8 cellular contexts compared by ENCODE assay signal in genomic region chr7:143321734-143322133, GRCh38. TPM values are rescaled to one million over a fixed set of nuclear protein-coding genes. Genes with fewer than 3 reads are reported as not detected.
DNase-seq lines count a peak whose midpoint lies in the region; ATAC-seq and TF ChIP-seq lines count a peak whose summit lies in the region.
"Had no signal": no experiment of that assay in that cellular context is flagged by ENCODE, and none has a peak within 500 bp of the region (broad histone marks: within the 10 kb centered on the region; RNA-seq: fewer than 3 reads in every experiment).

No MANE protein-coding gene starts in this region.

- intact Hi-C loops in activated T-helper 1 cell treated with anti-CD3 and anti-CD28 coated beads, Interleukin-12 subunit alpha, Interleukin-12 subunit beta, Interleukin-2, Interleukin-4 antibody, amounts not matched to agents 30 ng/mL and 10 ng/mL and 1 ng/mL, durations not matched to agents 14 hours and 24 hours and 36 hours (cut with micrococcal nuclease) = no loop called here

- no peaks in the 10 kb centered on the region for H4K20me1 ChIP-seq in SK-N-SH (ENCODE audit: insufficient read depth)

- TF ChIP-seq RAD21 in SK-N-SH (IDR thresholded peaks at IDR 0.05; ENCODE audit: low read length) = peak; percentile 14; the same call in 1 of the 2 replicates

- H3K9me3 Mint-ChIP-seq in activated T-helper 1 cell treated with anti-CD3 and anti-CD28 coated beads, Interleukin-12 subunit alpha, Interleukin-12 subunit beta, Interleukin-2, Interleukin-4 antibody, amounts not matched to agents 30 ng/mL and 10 ng/mL and 1 ng/mL, durations not matched to agents 14 hours and 24 hours and 36 hours = no peaks in the 10 kb centered on the region

- H3K9me2 ChIP-seq in SK-N-SH = no peaks in the 10 kb centered on the region

- 75% methylated on average over 4 of the region's 4 CpGs for WGBS in SK-N-SH (ENCODE audit: low lambda C conversion rate)

- peaks cover 7% of the 10 kb centered on the region for H3K27me3 Mint-ChIP-seq in activated T-helper 1 cell treated with anti-CD3 and anti-CD28 coated beads, Interleukin-12 subunit alpha, Interleukin-12 subunit beta, Interleukin-2, Interleukin-4 antibody, amounts not matched to agents 30 ng/mL and 10 ng/mL and 1 ng/mL, durations not matched to agents 14 hours and 24 hours and 36 hours (ENCODE audit: insufficient read depth)

- H3K4me1 ChIP-seq in SK-N-SH (ENCODE audit: control insufficient read depth in 1 of 2, insufficient read depth in 2 of 2, low read depth in 1 of 2, low read length in 1 of 2) = peaks cover 0 to 2% of the 10 kb centered on the region in 2 experiments; a peak in 1 of 4 replicates

- H3K79me2 ChIP-seq in SK-N-SH (ENCODE audit: insufficient read depth) = no peaks in the 10 kb centered on the region

- TF ChIP-seq EP300 in SK-N-SH (IDR thresholded peaks at IDR 0.05; ENCODE audit: borderline replicate concordance in 1 of 2, low read depth in 1 of 2, low read length in 1 of 2) = no peak

- in situ Hi-C loops in KBM-7 (cut with MboI; ENCODE audit: low pct_unique_long_range_greater_than_20kb, low sequenced_read_pairs) = no loop called here

- peak; percentile 46 for DNase-seq in GDM1 (lab: John Stamatoyannopoulos, UW)
- DNase-seq in SK-N-SH = no peak
- DNase-seq in left lobe of liver (ENCODE audit: low spot score) = no peak
- DNase-seq in KBM-7 = no peak
- DNase-seq in activated T-helper 1 cell treated with anti-CD3 and anti-CD28 coated beads, Interleukin-12 subunit alpha, Interleukin-12 subunit beta, Interleukin-2, Interleukin-4 antibody, amounts not matched to agents 30 ng/mL and 10 ng/mL and 1 ng/mL, durations not matched to agents 14 hours and 24 hours and 36 hours (ENCODE audit: low spot score) = no peak
- DNase-seq in activated CD4-positive, alpha-beta T cell treated with anti-CD3 and anti-CD28 coated beads for 48 hours = no peak
- DNase-seq: trophoblast cell had no signal

- H3K27me3 ChIP-seq in SK-N-SH (ENCODE audit: insufficient read depth) = no peaks in the 10 kb centered on the region

- H3K4me3 ChIP-seq in SK-N-SH (ENCODE audit: low read depth in 2 of 2, low read length in 1 of 2) = no peak overlapping the region

- ATAC-seq in left lobe of liver = peak; percentile 64

- no peaks in the 10 kb centered on the region for H3K36me3 Mint-ChIP-seq in activated T-helper 1 cell treated with anti-CD3 and anti-CD28 coated beads, Interleukin-12 subunit alpha, Interleukin-12 subunit beta, Interleukin-2, Interleukin-4 antibody, amounts not matched to agents 30 ng/mL and 10 ng/mL and 1 ng/mL, durations not matched to agents 14 hours and 24 hours and 36 hours (ENCODE audit: low read depth)

- H3K9ac ChIP-seq in SK-N-SH = no peak overlapping the region

- H3K4me3 Mint-ChIP-seq in activated T-helper 1 cell treated with anti-CD3 and anti-CD28 coated beads, Interleukin-12 subunit alpha, Interleukin-12 subunit beta, Interleukin-2, Interleukin-4 antibody, amounts not matched to agents 30 ng/mL and 10 ng/mL and 1 ng/mL, durations not matched to agents 14 hours and 24 hours and 36 hours = no peak overlapping the region

- H3K9me3 ChIP-seq in SK-N-SH = no peaks in the 10 kb centered on the region

- no peak for TF ChIP-seq CTCF in SK-N-SH (IDR thresholded peaks at IDR 0.05)

- no peaks in the 10 kb centered on the region for H3K36me3 ChIP-seq in SK-N-SH (replicated peaks in 1 of 2; ENCODE audit: control insufficient read depth in 1 of 2, insufficient read depth in 2 of 2, low read length in 1 of 2)

- no peak overlapping the region for H2AFZ ChIP-seq in SK-N-SH (ENCODE audit: low read depth)

- no peak overlapping the region for H3K27ac ChIP-seq in SK-N-SH (ENCODE audit: low read depth in 2 of 2, low read length in 1 of 2)

- peaks cover 12% of the 10 kb centered on the region for H3K4me1 Mint-ChIP-seq in activated T-helper 1 cell treated with anti-CD3 and anti-CD28 coated beads, Interleukin-12 subunit alpha, Interleukin-12 subunit beta, Interleukin-2, Interleukin-4 antibody, amounts not matched to agents 30 ng/mL and 10 ng/mL and 1 ng/mL, durations not matched to agents 14 hours and 24 hours and 36 hours (ENCODE audit: low read depth)

- H3K4me2 ChIP-seq in SK-N-SH = no peak overlapping the region

- CTCF ChIA-PET in SK-N-SH (lab: Yijun Ruan, JAX) = interaction anchor here (1.0 kb wide), 1 partner anchor 81 kb away, joined by 4 read pairs; no protein-coding TSS in a partner anchor

- H3F3A ChIP-seq in SK-N-SH (replicated peaks; ENCODE audit: insufficient read depth) = no peaks in the 10 kb centered on the region

- no peak overlapping the region for H3K27ac Mint-ChIP-seq in activated T-helper 1 cell treated with anti-CD3 and anti-CD28 coated beads, Interleukin-12 subunit alpha, Interleukin-12 subunit beta, Interleukin-2, Interleukin-4 antibody, amounts not matched to agents 30 ng/mL and 10 ng/mL and 1 ng/mL, durations not matched to agents 14 hours and 24 hours and 36 hours

- POLR2A ChIA-PET in SK-N-SH (lab: Yijun Ruan, JAX) = no interaction called here

TF ChIP-seq in SK-N-SH, 30 proteins besides CTCF, POLR2A, EP300 and RAD21:
- TF ChIP-seq RXRA (IDR thresholded peaks at IDR 0.05; ENCODE audit: borderline replicate concordance, low read depth) = no peak
- TF ChIP-seq, protein P1, sequence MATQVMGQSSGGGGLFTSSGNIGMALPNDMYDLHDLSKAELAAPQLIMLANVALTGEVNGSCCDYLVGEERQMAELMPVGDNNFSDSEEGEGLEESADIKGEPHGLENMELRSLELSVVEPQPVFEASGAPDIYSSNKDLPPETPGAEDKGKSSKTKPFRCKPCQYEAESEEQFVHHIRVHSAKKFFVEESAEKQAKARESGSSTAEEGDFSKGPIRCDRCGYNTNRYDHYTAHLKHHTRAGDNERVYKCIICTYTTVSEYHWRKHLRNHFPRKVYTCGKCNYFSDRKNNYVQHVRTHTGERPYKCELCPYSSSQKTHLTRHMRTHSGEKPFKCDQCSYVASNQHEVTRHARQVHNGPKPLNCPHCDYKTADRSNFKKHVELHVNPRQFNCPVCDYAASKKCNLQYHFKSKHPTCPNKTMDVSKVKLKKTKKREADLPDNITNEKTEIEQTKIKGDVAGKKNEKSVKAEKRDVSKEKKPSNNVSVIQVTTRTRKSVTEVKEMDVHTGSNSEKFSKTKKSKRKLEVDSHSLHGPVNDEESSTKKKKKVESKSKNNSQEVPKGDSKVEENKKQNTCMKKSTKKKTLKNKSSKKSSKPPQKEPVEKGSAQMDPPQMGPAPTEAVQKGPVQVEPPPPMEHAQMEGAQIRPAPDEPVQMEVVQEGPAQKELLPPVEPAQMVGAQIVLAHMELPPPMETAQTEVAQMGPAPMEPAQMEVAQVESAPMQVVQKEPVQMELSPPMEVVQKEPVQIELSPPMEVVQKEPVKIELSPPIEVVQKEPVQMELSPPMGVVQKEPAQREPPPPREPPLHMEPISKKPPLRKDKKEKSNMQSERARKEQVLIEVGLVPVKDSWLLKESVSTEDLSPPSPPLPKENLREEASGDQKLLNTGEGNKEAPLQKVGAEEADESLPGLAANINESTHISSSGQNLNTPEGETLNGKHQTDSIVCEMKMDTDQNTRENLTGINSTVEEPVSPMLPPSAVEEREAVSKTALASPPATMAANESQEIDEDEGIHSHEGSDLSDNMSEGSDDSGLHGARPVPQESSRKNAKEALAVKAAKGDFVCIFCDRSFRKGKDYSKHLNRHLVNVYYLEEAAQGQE (IDR thresholded peaks at IDR 0.05; ENCODE audit: low read depth, low read length) = peak; percentile 89

RNA-seq across cellular contexts. Expression of gene CLCN1, which starts 5.8 kb away (rescaled TPM):
- 0.10 and 0.12 TPM in 2 replicates for polyA plus RNA-seq in SK-N-SH (2012; rRNA removed)
- 0.06 and 0.12 TPM in 2 replicates for polyA plus RNA-seq in SK-N-SH (2012; cell fraction: cytosol; rRNA removed)
- polyA plus RNA-seq in SK-N-SH (2012; cell fraction: nucleus; rRNA removed) = 0.07 and 0.08 TPM in 2 replicates
- not detected for total RNA-seq in left lobe of liver
- not detected in 2 replicates for total RNA-seq in activated T-helper 1 cell treated with anti-CD3 and anti-CD28 coated beads, Interleukin-12 subunit alpha, Interleukin-12 subunit beta, Interleukin-2, Interleukin-4 antibody, amounts not matched to agents 30 ng/mL and 10 ng/mL and 1 ng/mL, durations not matched to agents 14 hours and 24 hours and 36 hours
- total RNA-seq: lung microvascular endothelial cell had no signal

RNA-seq across cellular contexts. Expression of gene CASP2, which starts 33.6 kb away (rescaled TPM):
- 19.7 and 22.3 TPM in 2 replicates for polyA plus RNA-seq in SK-N-SH (2012; rRNA removed)
- polyA plus RNA-seq in SK-N-SH (2012; cell fraction: cytosol; rRNA removed) = 13.1 and 15.6 TPM in 2 replicates
- 29.2 and 44.4 TPM in 2 replicates for polyA plus RNA-seq in SK-N-SH (2012; cell fraction: nucleus; rRNA removed)
- 8.4 TPM for total RNA-seq in left lobe of liver
- total RNA-seq in activated T-helper 1 cell treated with anti-CD3 and anti-CD28 coated beads, Interleukin-12 subunit alpha, Interleukin-12 subunit beta, Interleukin-2, Interleukin-4 antibody, amounts not matched to agents 30 ng/mL and 10 ng/mL and 1 ng/mL, durations not matched to agents 14 hours and 24 hours and 36 hours = 107 and 110 TPM in 2 replicates

RNA-seq across cellular contexts. Expression of gene TMEM139, which starts 37.0 kb away (rescaled TPM):
- 0.05 and 0.19 TPM in 2 replicates for polyA plus RNA-seq in SK-N-SH (2012; rRNA removed)
- polyA plus RNA-seq in SK-N-SH (2012; cell fraction: cytosol; rRNA removed) = 0.07 and 0.14 TPM in 2 replicates
- 0.15 and 0.36 TPM in 2 replicates for polyA plus RNA-seq in SK-N-SH (2012; cell fraction: nucleus; rRNA removed)
- total RNA-seq in left lobe of liver = 22.0 TPM
- 0.73 TPM in 1 of 2 replicates, not detected in the other for total RNA-seq in activated T-helper 1 cell treated with anti-CD3 and anti-CD28 coated beads, Interleukin-12 subunit alpha, Interleukin-12 subunit beta, Interleukin-2, Interleukin-4 antibody, amounts not matched to agents 30 ng/mL and 10 ng/mL and 1 ng/mL, durations not matched to agents 14 hours and 24 hours and 36 hours
- total RNA-seq: lung microvascular endothelial cell had no signal

RNA-seq across cellular contexts. Expression of gene FAM131B, which starts 40.8 kb away (rescaled TPM):
- polyA plus RNA-seq in SK-N-SH (2012; rRNA removed) = 43.6 and 50.1 TPM in 2 replicates
- 22.3 and 35.7 TPM in 2 replicates for polyA plus RNA-seq in SK-N-SH (2012; cell fraction: cytosol; rRNA removed)
- polyA plus RNA-seq in SK-N-SH (2012; cell fraction: nucleus; rRNA removed) = 47.8 and 56.9 TPM in 2 replicates
- 0.38 TPM for total RNA-seq in left lobe of liver
- total RNA-seq in activated T-helper 1 cell treated with anti-CD3 and anti-CD28 coated beads, Interleukin-12 subunit alpha, Interleukin-12 subunit beta, Interleukin-2, Interleukin-4 antibody, amounts not matched to agents 30 ng/mL and 10 ng/mL and 1 ng/mL, durations not matched to agents 14 hours and 24 hours and 36 hours = 0.44 and 0.54 TPM in 2 replicates

RNA-seq across cellular contexts. Expression of gene GSTK1, which starts 58.5 kb away (rescaled TPM):
- polyA plus RNA-seq in SK-N-SH (2012; rRNA removed) = 299 and 354 TPM in 2 replicates
- polyA plus RNA-seq in SK-N-SH (2012; cell fraction: cytosol; rRNA removed) = 210 and 257 TPM in 2 replicates
- 826 and 869 TPM in 2 replicates for polyA plus RNA-seq in SK-N-SH (2012; cell fraction: nucleus; rRNA removed)
- total RNA-seq in left lobe of liver = 261 TPM
- total RNA-seq in activated T-helper 1 cell treated with anti-CD3 and anti-CD28 coated beads, Interleukin-12 subunit alpha, Interleukin-12 subunit beta, Interleukin-2, Interleukin-4 antibody, amounts not matched to agents 30 ng/mL and 10 ng/mL and 1 ng/mL, durations not matched to agents 14 hours and 24 hours and 36 hours = 134 and 135 TPM in 2 replicates

Comparison
In these comparisons a context has a peak if more than half of its experiments do, and no peak if none do; other contexts are left out.
1. RNA of gene CASP2, which starts 33.6 kb away (total RNA-seq): 107 to 110 TPM in activated T-helper 1 cell treated with anti-CD3 and anti-CD28 coated beads, Interleukin-12 subunit alpha, Interleukin-12 subunit beta, Interleukin-2, Interleukin-4 antibody, amounts not matched to agents 30 ng/mL and 10 ng/mL and 1 ng/mL, durations not matched to agents 14 hours and 24 hours and 36 hours; 8.4 TPM in left lobe of liver (single experiment); every median in the first group is over 10 times any median in the second.
2. RNA of gene TMEM139, which starts 37.0 kb away (total RNA-seq): 22.0 TPM in left lobe of liver (single experiment); 0.73 TPM in activated T-helper 1 cell treated with anti-CD3 and anti-CD28 coated beads, Interleukin-12 subunit alpha, Interleukin-12 subunit beta, Interleukin-2, Interleukin-4 antibody, amounts not matched to agents 30 ng/mL and 10 ng/mL and 1 ng/mL, durations not matched to agents 14 hours and 24 hours and 36 hours; every median in the first group is over 10 times any median in the second.